8 cellular contexts compared by ENCODE assay signal in the genomic region with DNA sequence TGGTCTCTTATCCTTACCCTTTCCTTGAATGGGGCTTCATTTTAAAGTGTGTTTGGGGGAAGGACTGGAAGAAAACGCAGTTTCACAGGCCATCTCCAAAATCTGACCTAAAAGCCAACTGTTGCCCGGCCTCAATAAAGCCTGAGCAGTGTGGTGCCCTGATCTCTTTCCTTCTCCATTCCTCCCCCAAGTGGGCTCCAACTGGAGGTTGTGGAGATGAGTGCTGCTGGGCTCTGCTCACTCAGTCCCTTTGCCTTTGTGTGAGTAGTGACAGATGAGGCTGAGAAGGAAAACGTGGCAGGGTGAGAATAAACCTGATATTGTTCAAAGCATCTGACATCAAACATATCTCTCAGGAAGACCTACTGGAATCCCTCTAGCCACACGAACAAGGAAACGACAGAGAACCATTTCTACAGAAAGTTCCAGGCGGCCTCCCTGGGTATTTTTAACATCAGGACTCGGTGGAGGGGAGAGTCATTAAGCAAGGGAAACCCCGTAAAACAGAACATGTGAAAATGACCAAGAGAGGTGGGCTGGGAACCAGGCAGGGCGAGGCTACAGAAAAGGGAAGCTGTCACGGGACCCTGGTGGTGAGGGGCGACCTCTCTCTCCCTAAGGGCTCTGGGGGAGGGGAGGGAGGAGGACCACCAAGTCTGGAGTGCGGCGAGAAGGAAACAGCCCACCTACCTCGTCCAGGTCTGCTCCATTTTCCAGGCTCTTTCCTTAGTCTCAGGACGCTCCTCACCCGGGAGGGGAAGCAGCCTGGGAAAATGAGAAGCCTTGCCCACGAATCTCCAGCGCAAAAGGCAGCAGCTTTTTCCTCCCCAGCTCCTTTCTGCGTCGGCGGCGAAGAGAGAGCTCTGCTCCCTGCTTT. TPM values are rescaled to one million over a fixed set of nuclear protein-coding genes. Genes with fewer than 3 reads are reported as not detected.
DNase-seq lines count a peak whose midpoint lies in the region; ATAC-seq and TF ChIP-seq lines count a peak whose summit lies in the region.
"Not testable (repeated sequence)": the region's sequence is repeated elsewhere in the genome, so short reads cannot be mapped to it uniquely, and the experiment has no call there.

No MANE protein-coding gene starts in this region.

- not testable (repeated sequence) for H3K27ac ChIP-seq in CD8-positive, alpha-beta T cell (ENCODE audit: low read depth, low read length); PC-3 (ENCODE audit: low read length); mammary epithelial cell (ENCODE audit: insufficient read depth, low read depth, low read length); upper lobe of right lung

- not testable (repeated sequence) for H3K27me3 ChIP-seq in CD8-positive, alpha-beta T cell (ENCODE audit: insufficient read depth, low read length); PC-3 (ENCODE audit: low read length); mammary epithelial cell (ENCODE audit: insufficient read depth, low read length); upper lobe of right lung

- intact Hi-C loops in CD8-positive, alpha-beta T cell (cut with DNase I, micrococcal nuclease); PC-3 (cut with micrococcal nuclease); mammary epithelial cell (cut with micrococcal nuclease); Right ventricle myocardium superior (cut with DNase I); upper lobe of right lung (cut with DNase I): not testable (repeated sequence)

- no CpG with 5 or more reads among the region's 22 CpGs for WGBS in mammary epithelial cell (ENCODE audit: low coverage, missing lambda C conversion rate)

- H3K36me3 ChIP-seq in CD8-positive, alpha-beta T cell (ENCODE audit: insufficient read depth, low read length); PC-3 (ENCODE audit: low read depth, low read length); mammary epithelial cell (ENCODE audit: insufficient read depth, low read length); upper lobe of right lung: not testable (repeated sequence)

- POLR2A ChIA-PET in CD8-positive, alpha-beta T cell (lab: Charles Lee); PC-3 (lab: Charles Lee; ENCODE audit: unreplicated experiment): not testable (repeated sequence)

- H3K9me2 ChIP-seq in PC-3 (replicated peaks; ENCODE audit: low read length) = not testable (repeated sequence)

- H3K79me2 ChIP-seq in PC-3 (ENCODE audit: low read length); mammary epithelial cell (ENCODE audit: insufficient read depth, low read length): not testable (repeated sequence)

- ATAC-seq in CD8-positive, alpha-beta T cell = not testable (repeated sequence)
- ATAC-seq in PC-3 = peak; percentile 44
- ATAC-seq in activated T-cell treated with anti-CD3 and anti-CD28 coated beads, Interleukin-2, amount 50 U/mL, for 4 hours = peak in 1 of 2 donors; percentile 13
- ATAC-seq in Right ventricle myocardium superior (ENCODE audit: poor library complexity) = peak; percentile 60
- ATAC-seq in upper lobe of right lung = peak; percentile 42

- not testable (repeated sequence) for TF ChIP-seq CTCF in CD8-positive, alpha-beta T cell (IDR thresholded peaks at IDR 0.05); PC-3 (conservative IDR thresholded peaks at IDR 0.05; ENCODE audit: low read depth, low read length); mammary epithelial cell (conservative IDR thresholded peaks at IDR 0.05 in 1 of 2, IDR thresholded peaks at IDR 0.05 in 1 of 2; ENCODE audit: extremely low read depth in 1 of 2, insufficient read depth in 1 of 2, low read depth in 1 of 2, low read length in 2 of 2); mesothelial cell of epicardium (IDR thresholded peaks at IDR 0.05; ENCODE audit: unreplicated experiment); progenitor cell of endocrine pancreas (IDR thresholded peaks at IDR 0.05; ENCODE audit: unreplicated experiment); upper lobe of right lung (IDR thresholded peaks at IDR 0.05)

- not testable (repeated sequence) for BruUV-seq in PC-3 (replicated peaks; lab: Mats Ljungman, UMichigan); mammary epithelial cell (replicated peaks; lab: Mats Ljungman, UMichigan)

- dilution Hi-C loops in mammary epithelial cell (cut with HindIII; ENCODE audit: low sequenced_read_pairs) = not testable (repeated sequence)

- not testable (repeated sequence) for H3K36me3 Mint-ChIP-seq in CD8-positive, alpha-beta T cell; activated T-cell treated with anti-CD3 and anti-CD28 coated beads, Interleukin-2, amount 50 U/mL, for 4 hours (ENCODE audit: insufficient read depth); mesothelial cell of epicardium; progenitor cell of endocrine pancreas (ENCODE audit: insufficient read depth)

- not testable (repeated sequence) for H3K27ac Mint-ChIP-seq in CD8-positive, alpha-beta T cell; progenitor cell of endocrine pancreas
- H3K27ac Mint-ChIP-seq in mesothelial cell of epicardium = peak overlapping the region; percentile 56

- not testable (repeated sequence) for H2AFZ ChIP-seq in PC-3 (ENCODE audit: low read length); mammary epithelial cell (ENCODE audit: low read depth, low read length)

- CTCF ChIA-PET in CD8-positive, alpha-beta T cell (lab: Charles Lee); PC-3 (lab: Charles Lee); mammary epithelial cell (lab: Charles Lee; ENCODE audit: low non-redundant PET): not testable (repeated sequence)

- H3K4me3 ChIP-seq in CD8-positive, alpha-beta T cell (ENCODE audit: low read depth, low read length); PC-3 (ENCODE audit: low read length); upper lobe of right lung: not testable (repeated sequence)
- peak overlapping the region in 1 of 3 experiments; percentile 38 for H3K4me3 ChIP-seq in mammary epithelial cell (replicated peaks in 1 of 3; ENCODE audit: insufficient read depth in 1 of 3, low read depth in 2 of 3, low read length in 3 of 3)

- H3K4me3 Mint-ChIP-seq in CD8-positive, alpha-beta T cell = peak overlapping the region; percentile 80
- H3K4me3 Mint-ChIP-seq in activated T-cell treated with anti-CD3 and anti-CD28 coated beads, Interleukin-2, amount 50 U/mL, for 4 hours = peak overlapping the region; percentile 81
- H3K4me3 Mint-ChIP-seq in mesothelial cell of epicardium (peak overlapping the region; percentile 79), progenitor cell of endocrine pancreas (ENCODE audit: low read depth) (peak overlapping the region; percentile 80)

- H3K9me3 ChIP-seq in CD8-positive, alpha-beta T cell (ENCODE audit: low read length); PC-3 (ENCODE audit: low read length); mammary epithelial cell (replicated peaks; ENCODE audit: insufficient read depth, low read length); upper lobe of right lung: not testable (repeated sequence)

- not testable (repeated sequence) for H3K9me3 Mint-ChIP-seq in CD8-positive, alpha-beta T cell; activated T-cell treated with anti-CD3 and anti-CD28 coated beads, Interleukin-2, amount 50 U/mL, for 4 hours; mesothelial cell of epicardium; progenitor cell of endocrine pancreas (ENCODE audit: low read depth)

- H3K9ac ChIP-seq in PC-3 (ENCODE audit: low read length) = not testable (repeated sequence)
- peak overlapping the region; percentile 13 for H3K9ac ChIP-seq in mammary epithelial cell (ENCODE audit: insufficient read depth, low read length)

- not testable (repeated sequence) for H3K4me1 Mint-ChIP-seq in CD8-positive, alpha-beta T cell (ENCODE audit: low read depth); activated T-cell treated with anti-CD3 and anti-CD28 coated beads, Interleukin-2, amount 50 U/mL, for 4 hours (ENCODE audit: low read depth); mesothelial cell of epicardium; progenitor cell of endocrine pancreas (ENCODE audit: low read depth)

- in situ Hi-C loops in mammary epithelial cell (cut with MboI; ENCODE audit: low sequenced_read_pairs in 2 of 2) = not testable (repeated sequence)

- not testable (repeated sequence) for H4K20me1 ChIP-seq in PC-3 (ENCODE audit: low read length); mammary epithelial cell (ENCODE audit: insufficient read depth, low read length)

- peak in 1 of 7 experiments; percentile 1 for DNase-seq in CD8-positive, alpha-beta T cell
- DNase-seq in PC-3; activated T-cell treated with anti-CD3 and anti-CD28 coated beads, Interleukin-2, amount 50 U/mL, for 4 hours; mammary epithelial cell; Right ventricle myocardium superior; mesothelial cell of epicardium (ENCODE audit: low spot score in 2 of 2, unreplicated experiment in 2 of 2); progenitor cell of endocrine pancreas (ENCODE audit: low spot score, unreplicated experiment); upper lobe of right lung: not testable (repeated sequence)

- H3F3A ChIP-seq in PC-3 (ENCODE audit: low read length, unreplicated experiment) = not testable (repeated sequence)

- H3K4me2 ChIP-seq in PC-3 (ENCODE audit: low read length) = 0 out of 2 replicates have a peak overlapping the region, but pooled peaks have one; percentile 46
- not testable (repeated sequence) for H3K4me2 ChIP-seq in mammary epithelial cell (ENCODE audit: insufficient read depth, low read depth, low read length)

- H3K4me1 ChIP-seq in CD8-positive, alpha-beta T cell (ENCODE audit: insufficient read depth, low read length); PC-3 (ENCODE audit: insufficient read depth, low read length); mammary epithelial cell (ENCODE audit: insufficient read depth, low read length); upper lobe of right lung: not testable (repeated sequence)

- H3K27me3 Mint-ChIP-seq in CD8-positive, alpha-beta T cell (ENCODE audit: low read depth); activated T-cell treated with anti-CD3 and anti-CD28 coated beads, Interleukin-2, amount 50 U/mL, for 4 hours (ENCODE audit: low read depth); mesothelial cell of epicardium (ENCODE audit: low read depth); progenitor cell of endocrine pancreas: not testable (repeated sequence)

RNA-seq across cellular contexts. Expression of gene NBPF26, which starts 59.1 kb away (rescaled TPM):
- total RNA-seq in CD8-positive, alpha-beta T cell = 10 to 100 TPM; 33.4 to 38.2 TPM
- total RNA-seq in PC-3 (2014; rRNA removed) (25.1 and 30.0 TPM in 2 replicates), mammary epithelial cell (10 to 100 TPM; 20.7 to 22.8 TPM), Right ventricle myocardium superior (0.30 TPM), mesothelial cell of epicardium (52.8 to 54.3 TPM (median 53.3 TPM) in 3 replicates), progenitor cell of endocrine pancreas (34.4 and 36.6 TPM in 2 replicates), upper lobe of right lung (2.2 TPM)
- 10 to 100 TPM; 10.0 to 26.7 (median 13.8) TPM for total RNA-seq in activated T-cell treated with anti-CD3 and anti-CD28 coated beads, Interleukin-2, amount 50 U/mL, for 4 hours
- 20.1 TPM for polyA plus RNA-seq in mammary epithelial cell
- polyA minus RNA-seq in mammary epithelial cell = 30.0 TPM
